11 cellular contexts compared by ENCODE assay signal in the genomic region with DNA sequence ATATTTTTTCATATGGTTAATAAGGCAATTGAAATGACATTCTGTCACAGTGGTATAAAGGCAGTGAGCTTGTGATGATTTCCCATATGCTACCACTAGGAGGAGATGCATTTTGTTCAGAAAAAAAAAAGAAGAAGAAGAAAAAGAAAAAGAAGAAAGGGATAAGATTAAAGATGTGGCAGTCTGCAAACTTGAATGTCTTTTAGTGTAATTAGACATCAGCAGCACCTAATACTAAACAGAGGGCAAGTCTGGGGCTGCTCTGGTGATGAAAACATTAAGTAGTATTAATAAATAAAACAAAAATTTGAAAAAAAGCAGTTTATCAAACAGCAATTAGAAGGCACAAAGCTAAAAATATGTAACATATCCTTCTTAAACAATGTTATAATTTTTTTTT.
A peak's percentile ranks its signal among the peaks of the same experiment; 100 is the strongest.
DNase-seq lines count a peak whose midpoint lies in the region; ATAC-seq, FAIRE-seq and TF ChIP-seq lines count a peak whose summit lies in the region.
"Had no signal": no experiment of that assay in that cellular context is flagged by ENCODE, and none has a peak within 500 bp of the region (broad histone marks: within the 10 kb centered on the region; RNA-seq: fewer than 3 reads in every experiment).

No MANE protein-coding gene starts in this region.

- H3K9ac ChIP-seq in keratinocyte (ENCODE audit: control insufficient read depth, extremely low read depth, insufficient read depth, low read length), result no peak overlapping the region

- H3K27ac ChIP-seq in C4-2B (no peak overlapping the region), keratinocyte (ENCODE audit: control insufficient read depth, insufficient read depth, low read length) (no peak overlapping the region)

- H3K79me2 ChIP-seq in keratinocyte (ENCODE audit: control insufficient read depth, insufficient read depth, low read length), result no peaks in the 10 kb centered on the region

- H3K4me1 Mint-ChIP-seq in activated naive CD4-positive, alpha-beta T cell treated with anti-CD3 and anti-CD28 coated beads for 36 hours (ENCODE audit: low read depth), result no peaks in the 10 kb centered on the region

- H3K9me3 ChIP-seq in keratinocyte (ENCODE audit: control insufficient read depth, low read depth, low read length), result no peaks in the 10 kb centered on the region

- H3K4me2 ChIP-seq in keratinocyte (ENCODE audit: control insufficient read depth, extremely low read depth, insufficient read depth, low read depth, low read length), result no peak overlapping the region

- no peaks in the 10 kb centered on the region for H4K20me1 ChIP-seq in keratinocyte (ENCODE audit: control insufficient read depth, extremely low read depth, insufficient read depth, low read length)

- H3K9me3 Mint-ChIP-seq in activated naive CD4-positive, alpha-beta T cell treated with anti-CD3 and anti-CD28 coated beads for 36 hours, result peaks cover 10% of the 10 kb centered on the region

- no peaks in the 10 kb centered on the region for H3K27me3 ChIP-seq in keratinocyte (ENCODE audit: control insufficient read depth, extremely low read depth, insufficient read depth, low read length)

- no peak overlapping the region for H3K27ac Mint-ChIP-seq in activated naive CD4-positive, alpha-beta T cell treated with anti-CD3 and anti-CD28 coated beads for 36 hours

- no peak overlapping the region for H2AFZ ChIP-seq in keratinocyte (ENCODE audit: control insufficient read depth, low read length)

- H3K4me3 Mint-ChIP-seq in activated naive CD4-positive, alpha-beta T cell treated with anti-CD3 and anti-CD28 coated beads for 36 hours, result no peak overlapping the region

- no peaks in the 10 kb centered on the region for H3K27me3 Mint-ChIP-seq in activated naive CD4-positive, alpha-beta T cell treated with anti-CD3 and anti-CD28 coated beads for 36 hours (ENCODE audit: low read depth)

- H3K4me3 ChIP-seq in keratinocyte (ENCODE audit: control insufficient read depth in 2 of 3, extremely low read depth in 1 of 3, insufficient read depth in 2 of 3, low read depth in 1 of 3, low read length in 3 of 3), result no peak overlapping the region

- DNase-seq in HEK293T (ENCODE audit: extremely low spot score), result peak; percentile 10
- peak; percentile 2 for DNase-seq in SW480 (ENCODE audit: low spot score)
- no peak for DNase-seq in keratinocyte (ENCODE audit: low read depth, low spot score)
- DNase-seq in glomerular visceral epithelial cell (ENCODE audit: extremely low spot score), result no peak
- no peak for DNase-seq in activated naive CD4-positive, alpha-beta T cell treated with anti-CD3 and anti-CD28 coated beads for 36 hours
- DNase-seq: activated T-cell treated with anti-CD3 and anti-CD28 coated beads, Interleukin-2, amount 50 U/mL, for 1 hour had no signal

- FAIRE-seq in keratinocyte (lab: Jason Lieb, UNC), result no peak
- FAIRE-seq: GM12891 had no signal

- dilution Hi-C loops in keratinocyte (cut with MboI; ENCODE audit: extremely low pct_ligation_motif_present, low sequenced_read_pairs), result no loop called here

- ATAC-seq in HG02588 (IDR thresholded peaks at IDR 0.05; ENCODE audit: unreplicated experiment) (no peak), GM21447 (IDR thresholded peaks at IDR 0.05; ENCODE audit: unreplicated experiment) (no peak)
- ATAC-seq: sciatic nerve had no signal

- TF ChIP-seq CTCF in C4-2B (conservative IDR thresholded peaks at IDR 0.05) (peak; percentile 73), keratinocyte (optimal IDR thresholded peaks at IDR 0.05 in 1 of 3, IDR thresholded peaks at IDR 0.05 in 1 of 3, conservative IDR thresholded peaks at IDR 0.05 in 1 of 3; ENCODE audit: extremely low read depth in 1 of 3, insufficient read depth in 2 of 3, low read length in 3 of 3) (peak in 2 of 3 experiments; percentile 51 to 68)

- CTCF ChIA-PET in HEK293T (lab: Yijun Ruan, JAX), result interaction anchor here (0.7 kb wide), 1 partner anchor 1760 kb away, joined by 3 read pairs; no protein-coding TSS in a partner anchor
- CTCF ChIA-PET in activated naive CD4-positive, alpha-beta T cell treated with anti-CD3 and anti-CD28 coated beads for 36 hours (lab: Charles Lee), result interaction anchor here (0.6 to 0.9 kb wide), 4 partner anchors 13 to 1499 kb away, joined by 3 to 6 read pairs (median 4); no protein-coding TSS in a partner anchor

- POLR2A ChIA-PET in HEK293T (lab: Yijun Ruan, JAX), result no interaction called here

- H3K9me1 ChIP-seq in keratinocyte (ENCODE audit: control insufficient read depth, extremely low read depth, insufficient read depth, low read length), result no peaks in the 10 kb centered on the region

- no peaks in the 10 kb centered on the region for H3K36me3 ChIP-seq in keratinocyte (ENCODE audit: control insufficient read depth in 2 of 2, extremely low read depth in 1 of 2, insufficient read depth in 2 of 2, low read length in 2 of 2)

- intact Hi-C loops in activated naive CD4-positive, alpha-beta T cell treated with anti-CD3 and anti-CD28 coated beads for 36 hours (cut with micrococcal nuclease), result no loop called here

- H3K36me3 Mint-ChIP-seq in activated naive CD4-positive, alpha-beta T cell treated with anti-CD3 and anti-CD28 coated beads for 36 hours (ENCODE audit: low read depth), result no peaks in the 10 kb centered on the region

- H3K4me1 ChIP-seq in keratinocyte (ENCODE audit: control insufficient read depth, extremely low read depth, insufficient read depth, low read length), result peaks cover 10% of the 10 kb centered on the region

TF ChIP-seq in HEK293T, 16 proteins besides CTCF, POLR2A, EP300 and RAD21:
- TF ChIP-seq FOXK2 (IDR thresholded peaks at IDR 0.05) (no peak), SP1 (IDR thresholded peaks at IDR 0.05) (no peak), NFRKB (IDR thresholded peaks at IDR 0.05) (no peak), HDGF (IDR thresholded peaks at IDR 0.05; ENCODE audit: borderline replicate concordance) (no peak), FOXM1 (IDR thresholded peaks at IDR 0.05; ENCODE audit: borderline replicate concordance) (no peak), L3MBTL2 (conservative IDR thresholded peaks at IDR 0.05) (no peak), LEF1 (IDR thresholded peaks at IDR 0.05; ENCODE audit: borderline replicate concordance) (no peak), ZNF384 (IDR thresholded peaks at IDR 0.05) (no peak), ELF4 (IDR thresholded peaks at IDR 0.05) (no peak), ARNT (IDR thresholded peaks at IDR 0.05) (no peak), FOXA1 (IDR thresholded peaks at IDR 0.05) (no peak), CTBP1 (IDR thresholded peaks at IDR 0.05; ENCODE audit: borderline replicate concordance) (no peak), SUZ12 (IDR thresholded peaks at IDR 0.05) (no peak), TARDBP (IDR thresholded peaks at IDR 0.05) (no peak), BHLHE40 (IDR thresholded peaks at IDR 0.05; ENCODE audit: borderline replicate concordance) (no peak)
- TF ChIP-seq, protein P1, sequence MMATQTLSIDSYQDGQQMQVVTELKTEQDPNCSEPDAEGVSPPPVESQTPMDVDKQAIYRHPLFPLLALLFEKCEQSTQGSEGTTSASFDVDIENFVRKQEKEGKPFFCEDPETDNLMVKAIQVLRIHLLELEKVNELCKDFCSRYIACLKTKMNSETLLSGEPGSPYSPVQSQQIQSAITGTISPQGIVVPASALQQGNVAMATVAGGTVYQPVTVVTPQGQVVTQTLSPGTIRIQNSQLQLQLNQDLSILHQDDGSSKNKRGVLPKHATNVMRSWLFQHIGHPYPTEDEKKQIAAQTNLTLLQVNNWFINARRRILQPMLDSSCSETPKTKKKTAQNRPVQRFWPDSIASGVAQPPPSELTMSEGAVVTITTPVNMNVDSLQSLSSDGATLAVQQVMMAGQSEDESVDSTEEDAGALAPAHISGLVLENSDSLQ (IDR thresholded peaks at IDR 0.05), result no peak

Comparison
In these comparisons a context has a peak if more than half of its experiments do, and no peak if none do; other contexts are left out.
1. DNase-seq: peak in HEK293T (single experiment) and SW480 (single experiment); none in keratinocyte (single experiment), glomerular visceral epithelial cell (single experiment) and activated naive CD4-positive, alpha-beta T cell treated with anti-CD3 and anti-CD28 coated beads for 36 hours (single experiment).